In the genomic region with DNA sequence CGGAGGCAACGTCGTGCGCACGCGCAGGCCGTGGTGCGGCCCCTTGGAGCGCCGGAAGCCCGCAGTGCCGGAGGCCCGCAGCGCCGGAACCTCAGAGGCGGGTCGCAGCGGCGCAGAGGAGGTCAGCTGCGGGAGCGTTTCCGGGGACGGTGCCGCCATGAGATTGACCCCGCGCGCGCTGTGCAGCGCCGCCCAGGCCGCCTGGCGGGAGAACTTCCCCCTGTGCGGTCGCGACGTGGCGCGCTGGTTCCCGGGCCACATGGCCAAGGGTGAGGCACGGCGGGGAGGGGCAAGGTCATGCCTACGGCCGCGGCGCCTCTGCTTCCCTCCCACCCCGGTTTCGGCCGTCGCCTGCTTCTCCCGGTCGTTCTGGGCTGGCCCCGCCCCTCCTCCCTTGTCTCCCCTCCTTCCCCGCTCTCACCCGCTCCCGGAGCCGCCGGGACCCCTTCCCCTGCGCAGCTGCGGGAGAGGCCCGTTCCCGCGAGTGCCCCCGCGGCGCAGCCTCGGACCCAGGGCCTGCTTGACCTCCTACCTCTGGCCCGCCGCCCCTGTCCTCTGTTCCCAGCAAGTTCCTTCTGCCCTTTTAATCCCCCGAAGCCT, we compare ENCODE assay signal across 1 cellular context.
TF ChIP-seq lines count a peak whose summit lies in the region.

A gene with protein sequence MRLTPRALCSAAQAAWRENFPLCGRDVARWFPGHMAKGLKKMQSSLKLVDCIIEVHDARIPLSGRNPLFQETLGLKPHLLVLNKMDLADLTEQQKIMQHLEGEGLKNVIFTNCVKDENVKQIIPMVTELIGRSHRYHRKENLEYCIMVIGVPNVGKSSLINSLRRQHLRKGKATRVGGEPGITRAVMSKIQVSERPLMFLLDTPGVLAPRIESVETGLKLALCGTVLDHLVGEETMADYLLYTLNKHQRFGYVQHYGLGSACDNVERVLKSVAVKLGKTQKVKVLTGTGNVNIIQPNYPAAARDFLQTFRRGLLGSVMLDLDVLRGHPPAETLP (plus strand): TSS at position 94 of the 600 bp plus-strand sequence. CDS start 64 bp downstream, at position 158.

TF ChIP-seq in GM12878, 131 proteins besides CTCF, POLR2A, EP300 and RAD21 (continued from another document and continues in another):
- TF ChIP-seq ZNF592 (IDR thresholded peaks at IDR 0.05) (peak; percentile 74), MXI1 (IDR thresholded peaks at IDR 0.05; ENCODE audit: low read depth, low read length) (peak; percentile 83), ASH2L (IDR thresholded peaks at IDR 0.05; ENCODE audit: borderline replicate concordance, low read depth) (no peak), RB1 (IDR thresholded peaks at IDR 0.05; ENCODE audit: borderline replicate concordance) (peak; percentile 97; the same call in 1 of the 2 replicates), SREBF2 (IDR thresholded peaks at IDR 0.05; ENCODE audit: low read length) (no peak; the same call in 1 of the 2 replicates), SUPT20H (IDR thresholded peaks at IDR 0.05; ENCODE audit: borderline replicate concordance, control insufficient read depth, low read depth, low read length) (no peak), FOXM1 (IDR thresholded peaks at IDR 0.05; ENCODE audit: low read depth, low read length) (no peak), DPF2 (IDR thresholded peaks at IDR 0.05) (peak; percentile 81; the same call in 1 of the 2 replicates), BMI1 (IDR thresholded peaks at IDR 0.05; ENCODE audit: borderline replicate concordance) (no peak), MLLT1 (IDR thresholded peaks at IDR 0.05) (peak; percentile 11; the same call in 1 of the 2 replicates), TARDBP (IDR thresholded peaks at IDR 0.05; ENCODE audit: borderline replicate concordance) (peak; percentile 73; the same call in 1 of the 2 replicates), SP1 (IDR thresholded peaks at IDR 0.05; ENCODE audit: low read depth, low read length) (peak; percentile 53), CBX5 (IDR thresholded peaks at IDR 0.05; ENCODE audit: low read depth) (no peak), RBBP5 (conservative IDR thresholded peaks at IDR 0.05) (no peak), IKZF2 (IDR thresholded peaks at IDR 0.05) (peak in 1 of 2 experiments; percentile 64; a peak in 2 of 4 replicates), RELA (IDR thresholded peaks at IDR 0.05; ENCODE audit: borderline replicate concordance, partially characterized antibody) (peak; percentile 79), NR2C1 (IDR thresholded peaks at IDR 0.05) (peak; percentile 95), SRF (IDR thresholded peaks at IDR 0.05; ENCODE audit: low read depth in 2 of 2, low read length in 2 of 2) (peak; percentile 50 to 77; a peak in 2 of 4 replicates), NR2F1 (conservative IDR thresholded peaks at IDR 0.05) (peak; percentile 97), BRCA1 (IDR thresholded peaks at IDR 0.05; ENCODE audit: low read depth, low read length) (no peak), SIX5 (IDR thresholded peaks at IDR 0.05; ENCODE audit: low read depth, low read length, severe bottlenecking) (peak; percentile 53), BHLHE40 (IDR thresholded peaks at IDR 0.05; ENCODE audit: borderline replicate concordance in 1 of 2, low read depth in 2 of 2, low read length in 1 of 2) (peak; percentile 55 to 82), SMC3 (IDR thresholded peaks at IDR 0.05; ENCODE audit: borderline replicate concordance, low read length) (no peak), ZZZ3 (IDR thresholded peaks at IDR 0.05; ENCODE audit: control insufficient read depth, insufficient read length, low read depth) (no peak), HDAC6 (IDR thresholded peaks at IDR 0.05; ENCODE audit: unreplicated experiment) (no peak), POLR2AphosphoS5 (IDR thresholded peaks at IDR 0.05; ENCODE audit: low read length) (peak; percentile 90), CEBPB (IDR thresholded peaks at IDR 0.05; ENCODE audit: borderline replicate concordance in 1 of 2, low read depth in 2 of 2, low read length in 2 of 2) (no peak), WRNIP1 (IDR thresholded peaks at IDR 0.05; ENCODE audit: borderline replicate concordance, low read depth, low read length) (no peak), NBN (IDR thresholded peaks at IDR 0.05) (peak; percentile 68), REST (IDR thresholded peaks at IDR 0.05; ENCODE audit: low read depth, low read length) (no peak), KAT2A (conservative IDR thresholded peaks at IDR 0.05; ENCODE audit: control insufficient read depth, low read depth, low read length) (no peak), ZNF384 (IDR thresholded peaks at IDR 0.05; ENCODE audit: borderline replicate concordance, low read depth, low read length) (no peak), EZH2 (IDR thresholded peaks at IDR 0.05; ENCODE audit: borderline replicate concordance, control insufficient read depth, low read depth, low read length) (no peak), SMARCA5 (IDR thresholded peaks at IDR 0.05) (no peak), GATAD2B (conservative IDR thresholded peaks at IDR 0.05; ENCODE audit: low read depth) (peak; percentile 96), TCF7 (IDR thresholded peaks at IDR 0.05; ENCODE audit: borderline replicate concordance) (no peak), BCL11A (IDR thresholded peaks at IDR 0.05; ENCODE audit: low read depth, low read length) (0 out of 2 replicates have a peak, but pooled peaks have one; percentile 44), RUNX3 (IDR thresholded peaks at IDR 0.05; ENCODE audit: low read length) (peak; percentile 74), SUZ12 (IDR thresholded peaks at IDR 0.05; ENCODE audit: unreplicated experiment) (no peak), SIN3A (IDR thresholded peaks at IDR 0.05; ENCODE audit: low read depth, low read length) (peak; percentile 63; the same call in 1 of the 2 replicates), PAX8 (IDR thresholded peaks at IDR 0.05) (no peak)
- TF ChIP-seq, protein P1, sequence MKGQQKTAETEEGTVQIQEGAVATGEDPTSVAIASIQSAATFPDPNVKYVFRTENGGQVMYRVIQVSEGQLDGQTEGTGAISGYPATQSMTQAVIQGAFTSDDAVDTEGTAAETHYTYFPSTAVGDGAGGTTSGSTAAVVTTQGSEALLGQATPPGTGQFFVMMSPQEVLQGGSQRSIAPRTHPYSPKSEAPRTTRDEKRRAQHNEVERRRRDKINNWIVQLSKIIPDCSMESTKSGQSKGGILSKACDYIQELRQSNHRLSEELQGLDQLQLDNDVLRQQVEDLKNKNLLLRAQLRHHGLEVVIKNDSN (IDR thresholded peaks at IDR 0.05; ENCODE audit: borderline replicate concordance, extremely low read length, insufficient read depth, low read depth, low read length): peak; percentile 40
- TF ChIP-seq, protein P2, sequence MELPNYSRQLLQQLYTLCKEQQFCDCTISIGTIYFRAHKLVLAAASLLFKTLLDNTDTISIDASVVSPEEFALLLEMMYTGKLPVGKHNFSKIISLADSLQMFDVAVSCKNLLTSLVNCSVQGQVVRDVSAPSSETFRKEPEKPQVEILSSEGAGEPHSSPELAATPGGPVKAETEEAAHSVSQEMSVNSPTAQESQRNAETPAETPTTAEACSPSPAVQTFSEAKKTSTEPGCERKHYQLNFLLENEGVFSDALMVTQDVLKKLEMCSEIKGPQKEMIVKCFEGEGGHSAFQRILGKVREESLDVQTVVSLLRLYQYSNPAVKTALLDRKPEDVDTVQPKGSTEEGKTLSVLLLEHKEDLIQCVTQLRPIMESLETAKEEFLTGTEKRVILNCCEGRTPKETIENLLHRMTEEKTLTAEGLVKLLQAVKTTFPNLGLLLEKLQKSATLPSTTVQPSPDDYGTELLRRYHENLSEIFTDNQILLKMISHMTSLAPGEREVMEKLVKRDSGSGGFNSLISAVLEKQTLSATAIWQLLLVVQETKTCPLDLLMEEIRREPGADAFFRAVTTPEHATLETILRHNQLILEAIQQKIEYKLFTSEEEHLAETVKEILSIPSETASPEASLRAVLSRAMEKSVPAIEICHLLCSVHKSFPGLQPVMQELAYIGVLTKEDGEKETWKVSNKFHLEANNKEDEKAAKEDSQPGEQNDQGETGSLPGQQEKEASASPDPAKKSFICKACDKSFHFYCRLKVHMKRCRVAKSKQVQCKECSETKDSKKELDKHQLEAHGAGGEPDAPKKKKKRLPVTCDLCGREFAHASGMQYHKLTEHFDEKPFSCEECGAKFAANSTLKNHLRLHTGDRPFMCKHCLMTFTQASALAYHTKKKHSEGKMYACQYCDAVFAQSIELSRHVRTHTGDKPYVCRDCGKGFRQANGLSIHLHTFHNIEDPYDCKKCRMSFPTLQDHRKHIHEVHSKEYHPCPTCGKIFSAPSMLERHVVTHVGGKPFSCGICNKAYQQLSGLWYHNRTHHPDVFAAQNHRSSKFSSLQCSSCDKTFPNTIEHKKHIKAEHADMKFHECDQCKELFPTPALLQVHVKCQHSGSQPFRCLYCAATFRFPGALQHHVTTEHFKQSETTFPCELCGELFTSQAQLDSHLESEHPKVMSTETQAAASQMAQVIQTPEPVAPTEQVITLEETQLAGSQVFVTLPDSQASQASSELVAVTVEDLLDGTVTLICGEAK (IDR thresholded peaks at IDR 0.05; ENCODE audit: borderline replicate concordance): peak; percentile 82
- TF ChIP-seq, protein P3, sequence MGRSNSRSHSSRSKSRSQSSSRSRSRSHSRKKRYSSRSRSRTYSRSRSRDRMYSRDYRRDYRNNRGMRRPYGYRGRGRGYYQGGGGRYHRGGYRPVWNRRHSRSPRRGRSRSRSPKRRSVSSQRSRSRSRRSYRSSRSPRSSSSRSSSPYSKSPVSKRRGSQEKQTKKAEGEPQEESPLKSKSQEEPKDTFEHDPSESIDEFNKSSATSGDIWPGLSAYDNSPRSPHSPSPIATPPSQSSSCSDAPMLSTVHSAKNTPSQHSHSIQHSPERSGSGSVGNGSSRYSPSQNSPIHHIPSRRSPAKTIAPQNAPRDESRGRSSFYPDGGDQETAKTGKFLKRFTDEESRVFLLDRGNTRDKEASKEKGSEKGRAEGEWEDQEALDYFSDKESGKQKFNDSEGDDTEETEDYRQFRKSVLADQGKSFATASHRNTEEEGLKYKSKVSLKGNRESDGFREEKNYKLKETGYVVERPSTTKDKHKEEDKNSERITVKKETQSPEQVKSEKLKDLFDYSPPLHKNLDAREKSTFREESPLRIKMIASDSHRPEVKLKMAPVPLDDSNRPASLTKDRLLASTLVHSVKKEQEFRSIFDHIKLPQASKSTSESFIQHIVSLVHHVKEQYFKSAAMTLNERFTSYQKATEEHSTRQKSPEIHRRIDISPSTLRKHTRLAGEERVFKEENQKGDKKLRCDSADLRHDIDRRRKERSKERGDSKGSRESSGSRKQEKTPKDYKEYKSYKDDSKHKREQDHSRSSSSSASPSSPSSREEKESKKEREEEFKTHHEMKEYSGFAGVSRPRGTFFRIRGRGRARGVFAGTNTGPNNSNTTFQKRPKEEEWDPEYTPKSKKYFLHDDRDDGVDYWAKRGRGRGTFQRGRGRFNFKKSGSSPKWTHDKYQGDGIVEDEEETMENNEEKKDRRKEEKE (IDR thresholded peaks at IDR 0.05): no peak
